ENCODE assay signal across 10 cellular contexts in the genomic region with DNA sequence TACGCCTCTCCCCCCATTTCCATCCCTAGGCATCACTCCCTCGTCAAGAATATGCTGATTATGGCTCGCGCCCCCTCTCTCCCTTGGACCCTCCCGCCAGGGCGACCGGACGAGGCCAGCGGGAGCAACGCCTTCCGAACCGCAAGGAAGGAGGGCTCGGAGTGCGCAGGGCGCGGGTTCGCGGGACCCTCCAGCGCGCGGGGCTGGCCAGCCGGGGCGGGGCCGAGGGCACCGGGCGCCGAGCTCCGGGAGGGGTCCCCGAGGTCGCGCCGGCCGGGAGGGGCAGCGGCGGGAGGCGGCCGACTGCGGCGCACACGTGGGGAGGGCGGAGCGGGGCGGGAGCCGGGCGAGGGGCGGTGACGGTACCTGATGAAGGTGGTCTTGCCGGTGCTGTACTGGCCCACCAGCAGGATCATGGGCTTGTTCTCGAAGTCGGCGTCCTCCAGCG. TPM values are rescaled to one million over a fixed set of nuclear protein-coding genes. Genes with fewer than 3 reads are reported as not detected.
DNase-seq lines count a peak whose midpoint lies in the region; ATAC-seq and TF ChIP-seq lines count a peak whose summit lies in the region.
"Had no signal": no experiment of that assay in that cellular context is flagged by ENCODE, and none has a peak within 500 bp of the region (broad histone marks: within the 10 kb centered on the region; RNA-seq: fewer than 3 reads in every experiment).

No MANE protein-coding gene starts in this region.

- H3K4me1 Mint-ChIP-seq in IgD-negative memory B cell (peaks cover 31 to 43% (median 34%) of the 10 kb centered on the region in 3 donors), type B pancreatic cell (ENCODE audit: unreplicated experiment) (peaks cover 32% of the 10 kb centered on the region)

- peak overlapping the region; percentile 98 for H3K9ac ChIP-seq in ES-I3 (ENCODE audit: low read depth, low read length)

- peak overlapping the region; percentile 94 for H3K4me3 ChIP-seq in lower lobe of right lung

- H3K9me3 Mint-ChIP-seq in IgD-negative memory B cell (no peaks in the 10 kb centered on the region), type B pancreatic cell (no peaks in the 10 kb centered on the region)

- peaks cover 3% of the 10 kb centered on the region for H3K27me3 Mint-ChIP-seq in IgD-negative memory B cell
- peaks cover 3% of the 10 kb centered on the region for H3K27me3 Mint-ChIP-seq in type B pancreatic cell

- peak; percentile 16 for ATAC-seq in GM21447 (IDR thresholded peaks at IDR 0.05; ENCODE audit: unreplicated experiment)
- peak; percentile 69 to 72 for ATAC-seq in lower lobe of right lung

- H3K36me3 ChIP-seq in ES-I3 (ENCODE audit: insufficient read depth, low read length) = no peaks in the 10 kb centered on the region
- H3K36me3 ChIP-seq in lower lobe of right lung = no peaks in the 10 kb centered on the region

- peak overlapping the region; percentile 59 for H3K27ac ChIP-seq in caudate nucleus (ENCODE audit: low read depth, low read length)
- H3K27ac ChIP-seq in lower lobe of right lung = peak overlapping the region; percentile 96

- DNase-seq in caudate nucleus (lab: John Stamatoyannopoulos, UW) (peak in 1 of 61 donors; percentile 70), lower lobe of right lung (no peak), type B pancreatic cell (ENCODE audit: extremely low spot score, unreplicated experiment) (no peak), GOT3 (lab: John Stamatoyannopoulos, UW) (no peak), OCI-M2 (lab: John Stamatoyannopoulos, UW; ENCODE audit: unreplicated experiment) (no peak)

- intact Hi-C loops in lower lobe of right lung (cut with DNase I) = no loop called here

- H3K9me3 ChIP-seq in ES-I3 (ENCODE audit: control insufficient read depth, insufficient read depth, low read length) = no peaks in the 10 kb centered on the region
- H3K9me3 ChIP-seq in lower lobe of right lung = no peaks in the 10 kb centered on the region

- no peaks in the 10 kb centered on the region for H3K27me3 ChIP-seq in lower lobe of right lung (ENCODE audit: low read depth)

- H3K4me3 Mint-ChIP-seq in IgD-negative memory B cell (peak overlapping the region; percentile 93 to 96 (median 95)), type B pancreatic cell (peak overlapping the region; percentile 98)

- TF ChIP-seq CTCF in lower lobe of right lung (IDR thresholded peaks at IDR 0.05) (no peak), type B pancreatic cell (conservative IDR thresholded peaks at IDR 0.05) (no peak)

- H3K36me3 Mint-ChIP-seq in IgD-negative memory B cell = no peaks in the 10 kb centered on the region
- peaks cover 5% of the 10 kb centered on the region for H3K36me3 Mint-ChIP-seq in type B pancreatic cell

- H3K27ac Mint-ChIP-seq in IgD-negative memory B cell (peak overlapping the region; percentile 52 to 96 (median 94)), type B pancreatic cell (peak overlapping the region; percentile 96)

- H3K4me1 ChIP-seq in ES-I3 (ENCODE audit: insufficient read depth, low read length) (peaks cover 14% of the 10 kb centered on the region), lower lobe of right lung (peaks cover 52% of the 10 kb centered on the region)

RNA-seq across cellular contexts. Expression of gene EHD4, which starts 0.4 kb away (rescaled TPM):
- 3.8 TPM for polyA plus RNA-seq in IgD-negative memory B cell
- 35.0 TPM for total RNA-seq in lower lobe of right lung
- total RNA-seq in type B pancreatic cell (ENCODE audit: low replicate concordance) = 18.8 and 25.2 TPM in 2 replicates

RNA-seq across cellular contexts. Expression of gene PLA2G4E, which starts 48.9 kb away (rescaled TPM):
- polyA plus RNA-seq in IgD-negative memory B cell = not detected
- total RNA-seq in lower lobe of right lung (1.1 TPM), type B pancreatic cell (ENCODE audit: low replicate concordance) (0.12 TPM in 1 of 2 replicates, not detected in the other)
- total RNA-seq: activated CD8-positive, alpha-beta memory T cell treated with anti-CD3 and anti-CD28 coated beads for 36 hours; subcutaneous adipose tissue had no signal
